Comparison of ENCODE assay signal across 15 cellular contexts in genomic region chr3:40908612-40909011, GRCh38.
"Had no signal": no experiment of that assay in that cellular context is flagged by ENCODE, and none has a peak within 500 bp of the region (broad histone marks: within the 10 kb centered on the region; RNA-seq: fewer than 3 reads in every experiment).

No MANE protein-coding gene starts in this region.

- H3K4me1 ChIP-seq: right atrium auricular region, upper lobe of left lung had no signal

- H3K9me3 ChIP-seq: neutrophil, right atrium auricular region, upper lobe of left lung had no signal

- H3K27me3 ChIP-seq: dorsolateral prefrontal cortex, neutrophil, right atrium auricular region, upper lobe of left lung had no signal

- H3K27ac ChIP-seq: dorsolateral prefrontal cortex, neutrophil, right atrium auricular region, skin epidermis, upper lobe of left lung had no signal

- H3K36me3 ChIP-seq: neutrophil, right atrium auricular region, upper lobe of left lung had no signal

- FAIRE-seq: endometrium had no signal

- DNase-seq: activated CD4-positive, alpha-beta memory T cell treated with anti-CD3 and anti-CD28 coated beads, Interleukin-2, amount 10 ng/mL, durations not matched to agents 7 days and 5 days; activated gamma-delta T cell; activated naive CD8-positive, alpha-beta T cell treated with anti-CD3 and anti-CD28 coated beads for 36 hours; activated T-cell treated with anti-CD3 and anti-CD28 coated beads, Interleukin-2, amount 50 U/mL, for 48 hours; anterior cingulate cortex; dorsolateral prefrontal cortex; left ventricle myocardium superior; mesendoderm; stimulated activated naive CD4-positive, alpha-beta T cell; T-helper 9 cell had no signal

- H3K4me3 ChIP-seq: dorsolateral prefrontal cortex, right atrium auricular region, skin epidermis, upper lobe of left lung had no signal
